8 cellular contexts compared by ENCODE assay signal in genomic region chr12:120301962-120302815, GRCh38. TPM values are rescaled to one million over a fixed set of nuclear protein-coding genes. Genes with fewer than 3 reads are reported as not detected.
DNase-seq lines count a peak whose midpoint lies in the region; ATAC-seq and TF ChIP-seq lines count a peak whose summit lies in the region.

Gene SIRT4 (plus strand): TSS chr12:120302321. CDS start chr12:120303562, 1,241 bp downstream.

- H3K27me3 Mint-ChIP-seq in natural killer cell (ENCODE audit: low read depth in 2 of 2) = no peaks in the 10 kb centered on the region

- H3K36me3 Mint-ChIP-seq in natural killer cell = no peaks in the 10 kb centered on the region

- TF ChIP-seq CTCF in KMS-11 (conservative IDR thresholded peaks at IDR 0.05; ENCODE audit: low read depth, low read length) = peak; percentile 77
- TF ChIP-seq CTCF in Panc1 (IDR thresholded peaks at IDR 0.05) = peak; percentile 98
- peak; percentile 74 for TF ChIP-seq CTCF in fibroblast of mammary gland (conservative IDR thresholded peaks at IDR 0.05; ENCODE audit: control insufficient read depth, insufficient read depth, low read depth, low read length)
- TF ChIP-seq CTCF in natural killer cell (IDR thresholded peaks at IDR 0.05) = peak; percentile 86

- H3K4me3 ChIP-seq in KMS-11 (IDR thresholded peaks at IDR 0.05; ENCODE audit: insufficient read depth, low read depth, low read length) (no peak within 1 kb of the TSS), Panc1 (ENCODE audit: low read depth in 2 of 2, low read length in 2 of 2) (peak within 1 kb of the TSS; percentile 65 to 94), fibroblast of mammary gland (ENCODE audit: control insufficient read depth, low read depth, low read length) (peak within 1 kb of the TSS; percentile 87)

- no peaks in the 10 kb centered on the region for H3K9me3 ChIP-seq in Panc1 (ENCODE audit: control insufficient read depth, insufficient read depth, low read depth, low read length)

- in situ Hi-C loops in Panc1 (cut with HindIII; ENCODE audit: low pct_unique_long_range_greater_than_20kb, low sequenced_read_pairs) = no loop called here

- H3K27ac Mint-ChIP-seq in natural killer cell = peak within 1 kb of the TSS; percentile 87 to 88

- H3K9me3 Mint-ChIP-seq in natural killer cell = no peaks in the 10 kb centered on the region

- H3K4me1 Mint-ChIP-seq in natural killer cell = peaks cover 6% of the 10 kb centered on the region in 2 donors

- H3K27me3 ChIP-seq in KMS-11 (ENCODE audit: insufficient read depth, low read depth) = no peaks in the 10 kb centered on the region
- H3K27me3 ChIP-seq in Panc1 (ENCODE audit: control insufficient read depth, insufficient read depth, low read length) = no peaks in the 10 kb centered on the region

- POLR2A ChIA-PET in Panc1 (lab: Charles Lee) = interaction anchor here (0.6 to 1.7 kb wide), 4 partner anchors 9 to 72 kb away, joined by 4 to 35 read pairs (median 10); partner anchors contain the start of gene RNU4-1

- peak; percentile 93 for ATAC-seq in GM21737 (IDR thresholded peaks at IDR 0.05; ENCODE audit: unreplicated experiment)
- peak; percentile 99 for ATAC-seq in Panc1
- ATAC-seq in natural killer cell = peak; percentile 99 to 100 (median 99)

- no peaks in the 10 kb centered on the region for H4K20me1 ChIP-seq in KMS-11 (ENCODE audit: insufficient read depth)

- CTCF ChIA-PET in Panc1 (lab: Charles Lee) = interaction anchor here (0.6 to 1.6 kb wide), 11 partner anchors 8 to 197 kb away, joined by 3 to 10 read pairs (median 7); partner anchors contain the start of gene RNU4-1

- H3K9ac ChIP-seq in KMS-11 = peak within 1 kb of the TSS; percentile 37; the same call in 1 of the 2 replicates

- no peaks in the 10 kb centered on the region for H3K79me2 ChIP-seq in KMS-11 (ENCODE audit: insufficient read depth, low read depth)

- H2AFZ ChIP-seq in KMS-11 (ENCODE audit: low read depth) = peak within 1 kb of the TSS; percentile 85; the same call in 1 of the 2 replicates

- H3K36me3 ChIP-seq in KMS-11 (ENCODE audit: insufficient read depth) (no peaks in the 10 kb centered on the region), Panc1 (ENCODE audit: control insufficient read depth, insufficient read depth, low read length) (no peaks in the 10 kb centered on the region)

- no peak within 1 kb of the TSS for H3K27ac ChIP-seq in KMS-11
- H3K27ac ChIP-seq in Panc1 (ENCODE audit: low read length) = peak within 1 kb of the TSS; percentile 89

- H3K4me2 ChIP-seq in KMS-11 = peak within 1 kb of the TSS; percentile 83; the same call in 1 of the 2 replicates

- DNase-seq in DMS79 treated with DMSO at 0.1 percent for 48 hours (lab: John Stamatoyannopoulos, UW) (peak; percentile 93), Panc1 (ENCODE audit: low read depth, low spot score) (peak; percentile 89), activated T-helper 1 cell treated with Interleukin-2 at 50 U/mL for 16 hours (ENCODE audit: low read depth) (peak; percentile 74), fibroblast of mammary gland (ENCODE audit: low read depth) (peak; percentile 94), natural killer cell (peak; percentile 83)
- DNase-seq in stimulated activated naive CD4-positive, alpha-beta T cell treated with Interleukin-2 at 50 U/mL for 16 hours (lab: John Stamatoyannopoulos, UW) = peak; percentile 88

- BruUV-seq in Panc1 (replicated peaks; lab: Mats Ljungman, UMichigan) = no TSS peak

- H3K4me1 ChIP-seq in KMS-11 (ENCODE audit: low read depth, poor library complexity, severe bottlenecking) (no peaks in the 10 kb centered on the region), Panc1 (ENCODE audit: control insufficient read depth, insufficient read depth, low read length) (no peaks in the 10 kb centered on the region)

- intact Hi-C loops in Panc1 (cut with micrococcal nuclease; ENCODE audit: unreplicated experiment) = no loop called here
- intact Hi-C loops in natural killer cell (cut with micrococcal nuclease) = loop anchor here (1.0 kb wide), 2 partner anchors 9 to 15 kb away; partner anchors contain the start of gene RNU4-1

- peak within 1 kb of the TSS; percentile 98 for H3K4me3 Mint-ChIP-seq in natural killer cell

RNA-seq across cellular contexts. Expression of gene SIRT4, which starts in this region (rescaled TPM):
- total RNA-seq in Panc1 (2021; ENCODE audit: unreplicated experiment) (1.5 TPM), natural killer cell (1 to 10 TPM; 2.0 to 2.1 (median 2.1) TPM)
- 2.0 TPM for polyA plus RNA-seq in Panc1 (2012; ENCODE audit: insufficient read length)
